ENCODE assay signal across 7 cellular contexts in the genomic region with DNA sequence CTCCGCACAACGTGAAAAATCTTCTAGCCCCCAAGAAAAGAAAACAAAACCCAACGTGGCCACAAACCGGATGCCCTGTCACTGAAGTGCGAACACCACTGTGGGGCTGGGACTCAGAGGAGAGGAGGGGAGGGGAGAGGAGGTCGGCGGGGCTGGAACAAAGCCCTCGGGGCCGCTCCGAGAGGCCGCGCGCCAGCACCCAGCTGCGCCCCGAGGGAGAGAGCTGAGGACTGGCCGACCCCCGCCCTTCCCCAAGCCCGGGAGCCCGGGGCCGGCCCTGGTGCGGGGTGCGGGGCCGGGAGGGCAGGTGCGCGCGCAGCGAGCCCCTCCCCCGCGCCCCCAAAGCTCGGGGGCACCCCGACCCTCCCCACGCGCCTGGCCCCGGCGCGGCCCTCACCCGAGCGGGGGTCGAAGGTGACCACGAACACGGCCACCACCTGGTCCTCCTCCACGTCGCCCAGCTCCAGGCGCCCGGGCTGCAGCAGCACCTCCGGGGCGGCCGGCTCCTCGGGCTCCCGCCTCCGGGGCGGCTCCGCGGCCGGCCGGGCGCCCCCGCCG. TPM values are rescaled to one million over a fixed set of nuclear protein-coding genes. Genes with fewer than 3 reads are reported as not detected.
DNase-seq lines count a peak whose midpoint lies in the region; TF ChIP-seq lines count a peak whose summit lies in the region.

No MANE protein-coding gene starts in this region.

- H3K27me3 ChIP-seq in H9 (ENCODE audit: insufficient read depth, low read length) (peaks cover 2% of the 10 kb centered on the region; the same call in 1 of the 2 replicates), mesendoderm (ENCODE audit: insufficient read depth, low read length, poor library complexity) (no peaks in the 10 kb centered on the region)

- H3K14ac ChIP-seq in H9 (ENCODE audit: insufficient read depth, low read length) = no peak overlapping the region

- H3K79me2 ChIP-seq in H9 (ENCODE audit: insufficient read depth, low read length) (no peaks in the 10 kb centered on the region), mesendoderm (ENCODE audit: control insufficient read depth, insufficient read depth, low read length) (peaks cover 10% of the 10 kb centered on the region)

- no peak overlapping the region for H4K8ac ChIP-seq in H9 (replicated peaks; ENCODE audit: insufficient read length, low read depth, low read length)
- no peak overlapping the region for H4K8ac ChIP-seq in mesendoderm (ENCODE audit: low read depth, low read length)

- H3K23ac ChIP-seq in H9 (ENCODE audit: insufficient read length, low read depth, low read length) = no peak overlapping the region
- no peak overlapping the region for H3K23ac ChIP-seq in mesendoderm (ENCODE audit: low read length)

- no peak overlapping the region for H4K91ac ChIP-seq in H9 (ENCODE audit: insufficient read length, low read depth, low read length)

- peak overlapping the region; percentile 79 to 87 for H3K4me3 Mint-ChIP-seq in H9

- H3K4ac ChIP-seq in H9 (ENCODE audit: low read depth, low read length) (no peak overlapping the region), mesendoderm (ENCODE audit: low read depth, low read length) (peak overlapping the region; percentile 62)

- H3K4me1 ChIP-seq in H9 (ENCODE audit: insufficient read depth, low read length) = peaks cover 4% of the 10 kb centered on the region
- peaks cover 8% of the 10 kb centered on the region for H3K4me1 ChIP-seq in mesendoderm (ENCODE audit: control insufficient read depth, low read depth, low read length)

- H3K18ac ChIP-seq in H9 (ENCODE audit: insufficient read length, low read depth, low read length) = no peak overlapping the region
- H3K18ac ChIP-seq in mesendoderm (ENCODE audit: low read length) = peak overlapping the region; percentile 99

- H2BK20ac ChIP-seq in H9 (ENCODE audit: low read depth, low read length, poor library complexity, severe bottlenecking) = no peak overlapping the region

- DNase-seq in GM13977 (ENCODE audit: low spot score) = peak; percentile 88
- DNase-seq in H9 = peak; percentile 52
- peak; percentile 89 for DNase-seq in NAMALWA (ENCODE audit: low spot score)
- peak; percentile 25 to 42 for DNase-seq in activated CD4-positive, alpha-beta T cell treated with anti-CD3 and anti-CD28 coated beads, Interleukin-2, amount 50 U/mL, for 24 hours (ENCODE audit: low read depth in 1 of 2, low spot score in 1 of 2)
- peak; percentile 65 for DNase-seq in ecto neural progenitor cell (ENCODE audit: low spot score)
- DNase-seq in mesendoderm = peak; percentile 76
- DNase-seq in stimulated activated CD8-positive, alpha-beta memory T cell treated with anti-CD3 and anti-CD28 coated beads, Interleukin-2, amount 100 ng/mL, for 1 hour (ENCODE audit: low read depth in 2 of 2) = peak; percentile 43 to 44

- no peak overlapping the region for H3K9ac ChIP-seq in H9 (ENCODE audit: extremely low read depth, insufficient read length, low read length)
- H3K9ac ChIP-seq in mesendoderm (ENCODE audit: low read length) = peak overlapping the region; percentile 69

- H3K36me3 ChIP-seq in mesendoderm (ENCODE audit: control insufficient read depth, insufficient read depth, low read length) = no peaks in the 10 kb centered on the region

- H4K5ac ChIP-seq in H9 (ENCODE audit: insufficient read length, low read depth, low read length) (no peak overlapping the region), mesendoderm (ENCODE audit: low read length) (no peak overlapping the region)

- no peaks in the 10 kb centered on the region for H3K79me1 ChIP-seq in H9 (ENCODE audit: insufficient read depth, low read depth, low read length, poor library complexity, severe bottlenecking)
- peaks cover 7% of the 10 kb centered on the region for H3K79me1 ChIP-seq in mesendoderm (ENCODE audit: low read length)

- no peak for TF ChIP-seq CTCF in GM13977 (IDR thresholded peaks at IDR 0.05; ENCODE audit: extremely low read depth, insufficient read depth, missing control alignments)
- TF ChIP-seq CTCF in H9 (conservative IDR thresholded peaks at IDR 0.05) = no peak

- H3K56ac ChIP-seq in H9 (ENCODE audit: insufficient read length, low read depth, low read length) = no peak overlapping the region
- H3K56ac ChIP-seq in mesendoderm (ENCODE audit: low read length) = peak overlapping the region; percentile 86

- H3K4me2 ChIP-seq in H9 (ENCODE audit: insufficient read depth, insufficient read length, low read length) (peak overlapping the region; percentile 89), mesendoderm (ENCODE audit: low read length) (peak overlapping the region; percentile 29)

- peaks cover 23% of the 10 kb centered on the region for H3K27me3 Mint-ChIP-seq in H9 (ENCODE audit: low read depth)

- H3K36me3 Mint-ChIP-seq in H9 (ENCODE audit: insufficient read depth in 1 of 3, low read depth in 3 of 3) = 0 out of 7 replicates have a peak, but pooled peaks cover 0 to under 1% (median 0%) of the 10 kb centered on the region in 3 experiments

- H3K4me1 Mint-ChIP-seq in H9 = peaks cover 60 to 61% of the 10 kb centered on the region in 2 experiments

- H2BK15ac ChIP-seq in H9 (ENCODE audit: low read depth, low read length) (no peak overlapping the region), mesendoderm (replicated peaks; ENCODE audit: low read depth) (no peak overlapping the region)

- H4K20me1 ChIP-seq in H9 (ENCODE audit: control insufficient read depth, insufficient read depth, insufficient read length) = no peaks in the 10 kb centered on the region

- in situ Hi-C loops in GM13977 (cut with MboI; ENCODE audit: low pct_unique_long_range_greater_than_20kb, low sequenced_read_pairs, unreplicated experiment) = no loop called here

- no CpG with 5 or more reads among the region's 59 CpGs for WGBS in H9 (ENCODE audit: extremely low coverage, insufficient read length, low lambda C conversion rate)
- no CpG with 5 or more reads among the region's 59 CpGs for WGBS in mesendoderm (ENCODE audit: extremely low coverage, insufficient coverage, low lambda C conversion rate)

- peak overlapping the region; percentile 47 for H3K4me3 ChIP-seq in mesendoderm (ENCODE audit: low read length)

- no peak overlapping the region for H2BK12ac ChIP-seq in H9 (ENCODE audit: insufficient read length, low read depth, low read length)

- H3K9me3 Mint-ChIP-seq in H9 = no peaks in the 10 kb centered on the region

- no peak overlapping the region for H3K27ac ChIP-seq in H9 (ENCODE audit: insufficient read length, low read depth, low read length)
- peak overlapping the region; percentile 74 for H3K27ac ChIP-seq in mesendoderm (ENCODE audit: low read depth, low read length)

- no peak overlapping the region for H2AFZ ChIP-seq in H9 (ENCODE audit: low read length)

- H3K9me3 ChIP-seq in H9 (ENCODE audit: control insufficient read depth, low read depth, low read length) = no peaks in the 10 kb centered on the region

- H3T11ph ChIP-seq in H9 (ENCODE audit: low read length) = no peak overlapping the region

- H3K23me2 ChIP-seq in H9 (ENCODE audit: insufficient read length, low read depth, low read length, poor library complexity, severe bottlenecking) = peaks cover 5% of the 10 kb centered on the region

- no peak overlapping the region for H2BK5ac ChIP-seq in H9 (ENCODE audit: insufficient read length, low read length)
- H2BK5ac ChIP-seq in mesendoderm (ENCODE audit: low read length) = no peak overlapping the region

- no peak overlapping the region for H2AK5ac ChIP-seq in H9 (ENCODE audit: insufficient read length, low read length)
- no peak overlapping the region for H2AK5ac ChIP-seq in mesendoderm (ENCODE audit: low read length)

- H2BK120ac ChIP-seq in H9 (ENCODE audit: low read depth, low read length, poor library complexity, severe bottlenecking) (no peak overlapping the region), mesendoderm (ENCODE audit: low read depth, low read length) (peak overlapping the region; percentile 97)

- H3K27ac Mint-ChIP-seq in H9 = no peak overlapping the region

RNA-seq across cellular contexts. Expression of gene DENND11, which starts 0.4 kb away (rescaled TPM):
- 21.2 and 21.9 TPM in 2 replicates for total RNA-seq in H9 (2021)
- polyA plus RNA-seq in mesendoderm (2013, experiment 1 of 2) = 11.1 TPM
- polyA plus RNA-seq in mesendoderm (2013, experiment 2 of 2) = 10.9 TPM

RNA-seq across cellular contexts. Expression of gene WEE2, which starts 6.6 kb away (rescaled TPM):
- total RNA-seq in H9 (2021) = not detected in 2 replicates
- not detected for polyA plus RNA-seq in mesendoderm (2013, experiment 1 of 2)
- polyA plus RNA-seq in mesendoderm (2013, experiment 2 of 2) = not detected

RNA-seq across cellular contexts. Expression of gene SSBP1, which starts 36.6 kb away (rescaled TPM):
- 252 and 266 TPM in 2 replicates for total RNA-seq in H9 (2021)
- 638 TPM for polyA plus RNA-seq in mesendoderm (2013, experiment 1 of 2)
- polyA plus RNA-seq in mesendoderm (2013, experiment 2 of 2) = 630 TPM

Comparison
In these comparisons a context has a peak if more than half of its experiments do, and no peak if none do; other contexts are left out.
1. DNase-seq: peak in every context shown above with its lines; median percentile 89 in NAMALWA; 88 in GM13977; 76 in mesendoderm; 65 in ecto neural progenitor cell; 52 in H9; 44 in stimulated activated CD8-positive, alpha-beta memory T cell treated with anti-CD3 and anti-CD28 coated beads, Interleukin-2, amount 100 ng/mL, for 1 hour; 34 in activated CD4-positive, alpha-beta T cell treated with anti-CD3 and anti-CD28 coated beads, Interleukin-2, amount 50 U/mL, for 24 hours.